ENCODE assay signal across 1 cellular context in genomic region chr12:42792265-42792664, GRCh38.
TF ChIP-seq lines count a peak whose summit lies in the region.

No MANE protein-coding gene starts in this region.

TF ChIP-seq in H1, 55 proteins besides CTCF, POLR2A, EP300 and RAD21 (continued from another document):
- TF ChIP-seq USF2 (IDR thresholded peaks at IDR 0.05; ENCODE audit: low read length) (no peak), CBX8 (IDR thresholded peaks at IDR 0.05; ENCODE audit: borderline replicate concordance, low read depth, low read length) (no peak), MAFK (IDR thresholded peaks at IDR 0.05; ENCODE audit: low read depth, low read length) (no peak), SUZ12 (IDR thresholded peaks at IDR 0.05; ENCODE audit: low read length) (no peak), EZH2 (IDR thresholded peaks at IDR 0.05; ENCODE audit: low read depth, low read length, severe bottlenecking) (no peak)
